23 cellular contexts compared by ENCODE assay signal in the genomic region with DNA sequence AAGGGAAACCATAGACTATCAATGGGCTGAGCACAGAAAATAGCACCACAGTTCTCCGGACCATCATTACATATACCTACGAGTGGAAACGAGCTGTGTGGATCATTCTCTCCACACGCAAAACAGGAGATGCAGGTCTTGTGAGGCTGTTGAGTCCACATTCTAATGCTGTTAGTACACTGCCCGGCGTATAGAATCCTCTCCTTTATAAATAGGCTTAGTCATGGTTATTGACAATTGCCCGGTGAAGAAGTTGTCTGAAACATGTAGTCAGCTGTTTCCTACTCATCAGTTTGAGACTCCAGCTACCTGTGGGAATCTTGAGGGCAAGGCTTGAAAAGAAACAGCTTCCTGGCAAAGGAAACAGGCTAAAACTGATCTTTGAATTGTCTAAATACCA.
"Had no signal": no experiment of that assay in that cellular context is flagged by ENCODE, and none has a peak within 500 bp of the region (broad histone marks: within the 10 kb centered on the region; RNA-seq: fewer than 3 reads in every experiment).

No MANE protein-coding gene starts in this region.

- H3K27me3 ChIP-seq: Peyer's patch had no signal

- DNase-seq: Kasumi-1; MM.1S; NCI-H1092 treated with DMSO at 0.1 percent for 48 hours; NCI-H1436; NCI-H187; NCI-H2029; NCI-H2081 treated with DMSO at 0.1 percent for 48 hours; NCI-H2171; NCI-H226; NCI-H446; NCI-H510A; NCI-H524 treated with DMSO at 0.1 percent for 48 hours; NCI-H69; NCI-H774; NK-92 treated with Interleukin-12 subunit alpha and Interleukin-12 subunit beta, amount 100 ng/mL, for 24 hours; PC-9; Peyer's patch; Right ventricle myocardium superior; SIG-M5; SK-N-SH had no signal

- ATAC-seq: K562 had no signal

- H3K27ac ChIP-seq: HL-60, KMS-11, PC-9, Peyer's patch had no signal

- H3K9ac ChIP-seq: KMS-11, SK-N-SH had no signal

- H3K9me2 ChIP-seq: SK-N-SH had no signal

- H3K4me3 ChIP-seq: K562, PC-9, Peyer's patch had no signal

- H3K9me3 ChIP-seq: Peyer's patch, SK-N-SH had no signal

- H2AFZ ChIP-seq: PC-9 had no signal

- H3K4me1 ChIP-seq: Peyer's patch had no signal

- H3K36me3 ChIP-seq: Peyer's patch had no signal

- H3K4me2 ChIP-seq: KMS-11, PC-9, SK-N-SH had no signal
